ENCODE assay signal across 11 cellular contexts in genomic region chr3:181695661-181696491, GRCh38. TPM values are rescaled to one million over a fixed set of nuclear protein-coding genes. Genes with fewer than 3 reads are reported as not detected.
A peak's percentile ranks its signal among the peaks of the same experiment; 100 is the strongest.
DNase-seq lines count a peak whose midpoint lies in the region; ATAC-seq, FAIRE-seq and TF ChIP-seq lines count a peak whose summit lies in the region.
"Had no signal": no experiment of that assay in that cellular context is flagged by ENCODE, and none has a peak within 500 bp of the region (broad histone marks: within the 10 kb centered on the region; RNA-seq: fewer than 3 reads in every experiment).

No MANE protein-coding gene starts in this region.

- H3K27me3 Mint-ChIP-seq in activated CD8-positive, alpha-beta T cell treated with anti-CD3 and anti-CD28 coated beads, Interleukin-2, amount 10 ng/mL, durations not matched to agents 7 days and 5 days (ENCODE audit: low read depth) = peaks cover 57% of the 10 kb centered on the region
- H3K27me3 Mint-ChIP-seq in activated CD8-positive, alpha-beta T cell treated with anti-CD3 and anti-CD28 coated beads for 36 hours = peaks cover 59% of the 10 kb centered on the region

- DNase-seq in activated CD8-positive, alpha-beta T cell treated with anti-CD3 and anti-CD28 coated beads, Interleukin-2, amount 10 ng/mL, durations not matched to agents 7 days and 5 days = no peak
- DNase-seq in activated CD8-positive, alpha-beta T cell treated with anti-CD3 and anti-CD28 coated beads for 36 hours = no peak
- peak; percentile 25 for DNase-seq in endothelial cell of umbilical vein (ENCODE audit: low read depth, low spot score)
- DNase-seq in medulla oblongata (ENCODE audit: extremely low spot score) = peak; percentile 77
- DNase-seq in transverse colon = no peak
- no peak for DNase-seq in mucosa of gallbladder (ENCODE audit: low spot score)
- DNase-seq in stimulated activated naive CD4-positive, alpha-beta T cell (lab: John Stamatoyannopoulos, UW) = no peak
- DNase-seq: activated T-cell treated with anti-CD3 and anti-CD28 coated beads for 4 hours, NCI-H446 had no signal

- BruUV-seq in endothelial cell of umbilical vein (replicated peaks; lab: Mats Ljungman, UMichigan) = TSS peak; percentile 68

- no peak for TF ChIP-seq CTCF in activated CD8-positive, alpha-beta T cell treated with anti-CD3 and anti-CD28 coated beads for 36 hours (IDR thresholded peaks at IDR 0.05)
- TF ChIP-seq CTCF in endothelial cell of umbilical vein (IDR thresholded peaks at IDR 0.05; ENCODE audit: extremely low read depth in 1 of 2, insufficient read depth in 1 of 2, low read depth in 1 of 2, low read length in 2 of 2) (no peak), transverse colon (IDR thresholded peaks at IDR 0.05) (no peak)

- H3K4me3 ChIP-seq in endothelial cell of umbilical vein (replicated peaks in 1 of 3; ENCODE audit: insufficient read depth in 1 of 3, low read depth in 1 of 3, low read length in 3 of 3) (peak overlapping the region; percentile 26 to 57 (median 37)), transverse colon (peak overlapping the region in 3 of 4 donors; percentile 22 to 46 (median 28))
- H3K4me3 ChIP-seq: BLaER1 treated with 17β-estradiol and CSF1 and Interleukin-3, amounts not matched to agents 10 nM and 100 nM had no signal

- peak overlapping the region; percentile 97 for H2AFZ ChIP-seq in endothelial cell of umbilical vein (ENCODE audit: low read depth, low read length)

- no peak overlapping the region for H3K27ac Mint-ChIP-seq in activated CD8-positive, alpha-beta T cell treated with anti-CD3 and anti-CD28 coated beads, Interleukin-2, amount 10 ng/mL, durations not matched to agents 7 days and 5 days
- H3K27ac Mint-ChIP-seq in activated CD8-positive, alpha-beta T cell treated with anti-CD3 and anti-CD28 coated beads for 36 hours = no peak overlapping the region

- H3K36me3 ChIP-seq in endothelial cell of umbilical vein (ENCODE audit: control insufficient read depth in 2 of 2, extremely low read depth in 1 of 2, insufficient read depth in 2 of 2, low read length in 2 of 2) (no peaks in the 10 kb centered on the region), transverse colon (no peaks in the 10 kb centered on the region)
- H3K36me3 ChIP-seq: BLaER1 treated with 17β-estradiol and CSF1 and Interleukin-3, amounts not matched to agents 10 nM and 100 nM had no signal

- H3K9me1 ChIP-seq in endothelial cell of umbilical vein (replicated peaks; ENCODE audit: control insufficient read depth, extremely low read depth, insufficient read depth, low read length) = no peaks in the 10 kb centered on the region

- ATAC-seq in activated CD8-positive, alpha-beta T cell treated with anti-CD3 and anti-CD28 coated beads, Interleukin-2, amount 10 ng/mL, durations not matched to agents 7 days and 5 days = no peak
- ATAC-seq in activated CD8-positive, alpha-beta T cell treated with anti-CD3 and anti-CD28 coated beads for 36 hours = no peak
- no peak for ATAC-seq in GM19351 (IDR thresholded peaks at IDR 0.05; ENCODE audit: unreplicated experiment)

- FAIRE-seq in endothelial cell of umbilical vein (lab: Jason Lieb, UNC) = no peak

- 0 to 6% methylated on average over 2 to 55 of the region's 65 CpGs for WGBS in transverse colon (ENCODE audit: low coverage in 1 of 2), 2 donors

- H3K4me1 ChIP-seq in endothelial cell of umbilical vein (ENCODE audit: control insufficient read depth, extremely low read depth, insufficient read depth, low read length) (peaks cover 27% of the 10 kb centered on the region), transverse colon (peaks cover 12 to 26% (median 19%) of the 10 kb centered on the region in 4 donors)

- POLR2A ChIA-PET in activated CD8-positive, alpha-beta T cell treated with anti-CD3 and anti-CD28 coated beads, Interleukin-2, amount 10 ng/mL, durations not matched to agents 7 days and 5 days (lab: Charles Lee) = no interaction called here
- POLR2A ChIA-PET in activated CD8-positive, alpha-beta T cell treated with anti-CD3 and anti-CD28 coated beads for 36 hours (lab: Charles Lee) = interaction anchor here (0.7 kb wide), 1 partner anchor 778 kb away, joined by 3 read pairs; no protein-coding TSS in a partner anchor
- POLR2A ChIA-PET in endothelial cell of umbilical vein (lab: Charles Lee) = no interaction called here

- TF ChIP-seq POLR2A in endothelial cell of umbilical vein (IDR thresholded peaks at IDR 0.05; ENCODE audit: low read depth, low read length) = no peak
- no peak for TF ChIP-seq POLR2A in transverse colon (IDR thresholded peaks at IDR 0.05)

- H3K4me3 Mint-ChIP-seq in activated CD8-positive, alpha-beta T cell treated with anti-CD3 and anti-CD28 coated beads, Interleukin-2, amount 10 ng/mL, durations not matched to agents 7 days and 5 days = peak overlapping the region; percentile 53
- H3K4me3 Mint-ChIP-seq in activated CD8-positive, alpha-beta T cell treated with anti-CD3 and anti-CD28 coated beads for 36 hours = no peak overlapping the region

- in situ Hi-C loops in transverse colon (cut with MboI; ENCODE audit: low pct_ligation_motif_present in 1 of 4, low pct_unique_long_range_greater_than_20kb in 1 of 4, low sequenced_read_pairs in 3 of 4) = loop anchor here in 1 of 4 donors (10.0 kb wide), 1 partner anchor 1139 kb away; no protein-coding TSS in a partner anchor

- H4K20me1 ChIP-seq in endothelial cell of umbilical vein (replicated peaks; ENCODE audit: control insufficient read depth, extremely low read depth, insufficient read depth, low read length) = no peaks in the 10 kb centered on the region

- peaks cover 6% of the 10 kb centered on the region for H3K9me3 Mint-ChIP-seq in activated CD8-positive, alpha-beta T cell treated with anti-CD3 and anti-CD28 coated beads, Interleukin-2, amount 10 ng/mL, durations not matched to agents 7 days and 5 days (ENCODE audit: insufficient read depth)
- H3K9me3 Mint-ChIP-seq in activated CD8-positive, alpha-beta T cell treated with anti-CD3 and anti-CD28 coated beads for 36 hours = peaks cover 2% of the 10 kb centered on the region

- H3K4me1 Mint-ChIP-seq in activated CD8-positive, alpha-beta T cell treated with anti-CD3 and anti-CD28 coated beads, Interleukin-2, amount 10 ng/mL, durations not matched to agents 7 days and 5 days (ENCODE audit: low read depth) = peaks cover 16% of the 10 kb centered on the region
- H3K4me1 Mint-ChIP-seq in activated CD8-positive, alpha-beta T cell treated with anti-CD3 and anti-CD28 coated beads for 36 hours (ENCODE audit: low read depth) = peaks cover 16% of the 10 kb centered on the region

- CTCF ChIA-PET in activated CD8-positive, alpha-beta T cell treated with anti-CD3 and anti-CD28 coated beads, Interleukin-2, amount 10 ng/mL, durations not matched to agents 7 days and 5 days (lab: Charles Lee) = interaction anchor here (1.6 kb wide), 1 partner anchor 12 kb away, joined by 4 read pairs; no protein-coding TSS in a partner anchor
- CTCF ChIA-PET in activated CD8-positive, alpha-beta T cell treated with anti-CD3 and anti-CD28 coated beads for 36 hours (lab: Charles Lee) = no interaction called here
- CTCF ChIA-PET in endothelial cell of umbilical vein (lab: Charles Lee) = interaction anchor here (0.7 to 2.1 kb wide), 3 partner anchors 125 to 369 kb away, joined by 3 to 10 read pairs (median 4); no protein-coding TSS in a partner anchor

- peak overlapping the region; percentile 70 for H3K9ac ChIP-seq in endothelial cell of umbilical vein (replicated peaks; ENCODE audit: extremely low read depth, insufficient read depth, low read length)
- H3K9ac ChIP-seq: BLaER1 treated with 17β-estradiol and CSF1 and Interleukin-3, amounts not matched to agents 10 nM and 100 nM had no signal

- no peaks in the 10 kb centered on the region for H3K9me3 ChIP-seq in endothelial cell of umbilical vein (replicated peaks; ENCODE audit: control insufficient read depth, insufficient read depth, low read length)
- no peaks in the 10 kb centered on the region for H3K9me3 ChIP-seq in transverse colon

- TF ChIP-seq EP300 in transverse colon (IDR thresholded peaks at IDR 0.05; ENCODE audit: low read depth) = no peak

- H3K4me2 ChIP-seq in endothelial cell of umbilical vein (ENCODE audit: insufficient read depth, low read length) = peak overlapping the region; percentile 72
- H3K4me2 ChIP-seq: BLaER1 treated with 17β-estradiol and CSF1 and Interleukin-3, amounts not matched to agents 10 nM and 100 nM had no signal

- no peaks in the 10 kb centered on the region for H3K79me2 ChIP-seq in endothelial cell of umbilical vein (ENCODE audit: control insufficient read depth, insufficient read depth, low read length)

- dilution Hi-C loops in endothelial cell of umbilical vein (cut with MboI; ENCODE audit: extremely low pct_ligation_motif_present, low sequenced_read_pairs) = no loop called here

- H3K27ac ChIP-seq in endothelial cell of umbilical vein (ENCODE audit: insufficient read depth, low read depth, low read length) (peak overlapping the region; percentile 44), transverse colon (peak overlapping the region in 1 of 4 donors; percentile 5)
- H3K27ac ChIP-seq: BLaER1 treated with 17β-estradiol and CSF1 and Interleukin-3, amounts not matched to agents 10 nM and 100 nM had no signal

- intact Hi-C loops in activated CD8-positive, alpha-beta T cell treated with anti-CD3 and anti-CD28 coated beads for 36 hours (cut with micrococcal nuclease) = no loop called here
- intact Hi-C loops in endothelial cell of umbilical vein (cut with micrococcal nuclease) = loop anchor here (1.0 kb wide), 1 partner anchor 64 kb away; no protein-coding TSS in a partner anchor
- intact Hi-C loops in transverse colon (cut with DNase I; ENCODE audit: low total_unique reads) = no loop called here

- no peaks in the 10 kb centered on the region for H3K27me3 ChIP-seq in endothelial cell of umbilical vein (ENCODE audit: control insufficient read depth in 2 of 2, insufficient read depth in 2 of 2, low read length in 2 of 2)
- H3K27me3 ChIP-seq in transverse colon = peaks cover 84% of the 10 kb centered on the region

- H3K36me3 Mint-ChIP-seq in activated CD8-positive, alpha-beta T cell treated with anti-CD3 and anti-CD28 coated beads, Interleukin-2, amount 10 ng/mL, durations not matched to agents 7 days and 5 days (ENCODE audit: low read depth) = peaks cover 6% of the 10 kb centered on the region
- H3K36me3 Mint-ChIP-seq in activated CD8-positive, alpha-beta T cell treated with anti-CD3 and anti-CD28 coated beads for 36 hours (ENCODE audit: low read depth) = peaks cover 2% of the 10 kb centered on the region

RNA-seq across cellular contexts. Expression of gene SOX2, which starts 15.8 kb away (rescaled TPM):
- total RNA-seq in activated CD8-positive, alpha-beta T cell treated with anti-CD3 and anti-CD28 coated beads, Interleukin-2, amount 10 ng/mL, durations not matched to agents 7 days and 5 days = not detected
- not detected for total RNA-seq in activated CD8-positive, alpha-beta T cell treated with anti-CD3 and anti-CD28 coated beads for 36 hours
- 0.13 TPM in 1 of 2 replicates, not detected in the other for total RNA-seq in endothelial cell of umbilical vein
- polyA plus RNA-seq in endothelial cell of umbilical vein = 0.23 and 0.25 TPM in 2 replicates
- polyA plus RNA-seq in endothelial cell of umbilical vein (2011; cell fraction: cytosol; rRNA removed) = 0.10 TPM in 2 replicates
- 0.11 and 0.46 TPM in 2 replicates for polyA plus RNA-seq in endothelial cell of umbilical vein (2011; cell fraction: nucleus; rRNA removed)
- 0.10 and 0.56 TPM in 2 replicates for polyA plus RNA-seq in endothelial cell of umbilical vein (2012)
- polyA minus RNA-seq in endothelial cell of umbilical vein = 0.15 TPM in 1 of 2 replicates, not detected in the other
- polyA minus RNA-seq in endothelial cell of umbilical vein (2011; cell fraction: cytosol; rRNA and poly(A)+ RNA removed) = not detected
- 0.14 and 0.34 TPM in 2 replicates for polyA minus RNA-seq in endothelial cell of umbilical vein (2011; cell fraction: nucleus; rRNA and poly(A)+ RNA removed)
- 1 to 10 TPM in 1 of 4 donors, under 1 TPM in 2, not detected in 1; 0.60 to 3.2 (median 0.82) TPM for total RNA-seq in transverse colon
- 0.55 TPM for total RNA-seq in mucosa of gallbladder

Comparison
In these comparisons a context has a peak if more than half of its experiments do, and no peak if none do; other contexts are left out.
1. DNase-seq: peak in endothelial cell of umbilical vein (single experiment) and medulla oblongata (single experiment); none in activated CD8-positive, alpha-beta T cell treated with anti-CD3 and anti-CD28 coated beads, Interleukin-2, amount 10 ng/mL, durations not matched to agents 7 days and 5 days (single experiment), activated CD8-positive, alpha-beta T cell treated with anti-CD3 and anti-CD28 coated beads for 36 hours (single experiment), transverse colon (single experiment), mucosa of gallbladder (single experiment) and stimulated activated naive CD4-positive, alpha-beta T cell (0 of 6).